ENCODE assay signal across 37 cellular contexts in genomic region chr12:110912263-110912662, GRCh38. TPM values are rescaled to one million over a fixed set of nuclear protein-coding genes. Genes with fewer than 3 reads are reported as not detected.
"Had no signal": no experiment of that assay in that cellular context is flagged by ENCODE, and none has a peak within 500 bp of the region (broad histone marks: within the 10 kb centered on the region; RNA-seq: fewer than 3 reads in every experiment).

No MANE protein-coding gene starts in this region.

- H3K9me3 ChIP-seq: ascending aorta, SJSA1 had no signal

- H3K36me3 Mint-ChIP-seq: activated naive CD4-positive, alpha-beta T cell treated with anti-CD3 and anti-CD28 coated beads, Interleukin-2, amount 50 U/mL, for 24 hours; activated naive CD8-positive, alpha-beta T cell treated with anti-CD3 and anti-CD28 coated beads, Interleukin-2, amount 10 ng/mL, durations not matched to agents 7 days and 5 days had no signal

- H3K27me3 Mint-ChIP-seq: activated naive CD4-positive, alpha-beta T cell treated with anti-CD3 and anti-CD28 coated beads, Interleukin-2, amount 50 U/mL, for 24 hours; activated naive CD8-positive, alpha-beta T cell treated with anti-CD3 and anti-CD28 coated beads, Interleukin-2, amount 10 ng/mL, durations not matched to agents 7 days and 5 days; activated T-cell treated with anti-CD3 and anti-CD28 coated beads, Interleukin-2, amount 50 U/mL, for 24 hours had no signal

- H3K36me3 ChIP-seq: ascending aorta, cardiac muscle cell, SJSA1 had no signal

- H3K4me1 ChIP-seq: ascending aorta had no signal

- H3K27me3 ChIP-seq: ascending aorta, cardiac muscle cell, SJSA1 had no signal

- H3K4me3 Mint-ChIP-seq: activated CD8-positive, alpha-beta T cell treated with anti-CD3 and anti-CD28 coated beads, Interleukin-2, amount 10 ng/mL, durations not matched to agents 7 days and 5 days; activated naive CD4-positive, alpha-beta T cell treated with anti-CD3 and anti-CD28 coated beads, Interleukin-2, amount 50 U/mL, for 24 hours; activated naive CD8-positive, alpha-beta T cell treated with anti-CD3 and anti-CD28 coated beads, Interleukin-2, amount 10 ng/mL, durations not matched to agents 7 days and 5 days; activated T-cell treated with anti-CD3 and anti-CD28 coated beads, Interleukin-2, amount 50 U/mL, for 24 hours; central memory CD8-positive, alpha-beta T cell had no signal

- H3K9me3 Mint-ChIP-seq: activated naive CD4-positive, alpha-beta T cell treated with anti-CD3 and anti-CD28 coated beads, Interleukin-2, amount 50 U/mL, for 24 hours; activated naive CD8-positive, alpha-beta T cell treated with anti-CD3 and anti-CD28 coated beads, Interleukin-2, amount 10 ng/mL, durations not matched to agents 7 days and 5 days; activated T-cell treated with anti-CD3 and anti-CD28 coated beads, Interleukin-2, amount 50 U/mL, for 24 hours; activated T-helper 2 cell treated with anti-CD3 and anti-CD28 coated beads, Interferon-gamma antibody, Interleukin-2, Interleukin-4, amounts not matched to agents 10 μg/mL and 5 μg/mL and 100 μg/mL, durations not matched to agents 14 hours and 24 hours and 36 hours; central memory CD8-positive, alpha-beta T cell had no signal

- ATAC-seq: activated CD8-positive, alpha-beta T cell treated with anti-CD3 and anti-CD28 coated beads, Interleukin-2, amount 10 ng/mL, durations not matched to agents 7 days and 5 days; K562; Panc1; SK-N-SH treated with all-trans-retinoic acid at 6 μM for 48 hours had no signal

- H3K27ac ChIP-seq: ascending aorta, cardiac muscle cell, SJSA1, VCaP had no signal

- H3K4me3 ChIP-seq: ascending aorta, cardiac muscle cell, K562, SJSA1 had no signal

- H3K27ac Mint-ChIP-seq: activated CD8-positive, alpha-beta T cell treated with anti-CD3 and anti-CD28 coated beads, Interleukin-2, amount 10 ng/mL, durations not matched to agents 7 days and 5 days; activated naive CD4-positive, alpha-beta T cell treated with anti-CD3 and anti-CD28 coated beads, Interleukin-2, amount 50 U/mL, for 24 hours; activated naive CD8-positive, alpha-beta T cell treated with anti-CD3 and anti-CD28 coated beads, Interleukin-2, amount 10 ng/mL, durations not matched to agents 7 days and 5 days; activated T-cell treated with anti-CD3 and anti-CD28 coated beads, Interleukin-2, amount 50 U/mL, for 24 hours; activated T-helper 2 cell treated with anti-CD3 and anti-CD28 coated beads, Interferon-gamma antibody, Interleukin-2, Interleukin-4, amounts not matched to agents 10 μg/mL and 5 μg/mL and 100 μg/mL, durations not matched to agents 14 hours and 24 hours and 36 hours had no signal

- DNase-seq: activated CD4-positive, alpha-beta T cell treated with anti-CD3 and anti-CD28 coated beads for 1 hour; activated CD4-positive, alpha-beta T cell treated with anti-CD3 and anti-CD28 coated beads for 48 hours; activated CD4-positive, CD25-positive, alpha-beta regulatory T cell; activated CD8-positive, alpha-beta T cell treated with anti-CD3 and anti-CD28 coated beads, Interleukin-2, amount 10 ng/mL, durations not matched to agents 7 days and 5 days; activated gamma-delta T cell; activated naive CD4-positive, alpha-beta T cell treated with Interleukin-2 at 50 U/mL for 16 hours; activated naive CD8-positive, alpha-beta T cell treated with anti-CD3 and anti-CD28 coated beads, Interleukin-2, amount 10 ng/mL, durations not matched to agents 7 days and 5 days; activated T-cell treated with anti-CD3 and anti-CD28 coated beads, Interleukin-2, amount 50 U/mL, for 24 hours; amygdala; NCI-H1048; NCI-H1105 treated with DMSO at 0.1 percent for 48 hours; NCI-H1436; NCI-H1694; NCI-H1930; NCI-H2081 treated with DMSO at 0.1 percent for 48 hours; NCI-H2171; NCI-H510A; NCI-H526; NCI-H748 treated with DMSO at 0.1 percent for 48 hours; NK-92 treated with Interleukin-12 subunit alpha and Interleukin-12 subunit beta, amount 100 ng/mL, for 24 hours; SHP77; SW 1271; T-helper 1 cell; T-helper 2 cell; T-helper 9 cell had no signal

- H3K4me1 Mint-ChIP-seq: activated naive CD4-positive, alpha-beta T cell treated with anti-CD3 and anti-CD28 coated beads, Interleukin-2, amount 50 U/mL, for 24 hours; central memory CD8-positive, alpha-beta T cell had no signal

RNA-seq across cellular contexts. Expression of gene MYL2, which starts 8.1 kb away (rescaled TPM):
- total RNA-seq: activated CD8-positive, alpha-beta T cell treated with anti-CD3 and anti-CD28 coated beads, Interleukin-2, amount 10 ng/mL, durations not matched to agents 7 days and 5 days; activated naive CD8-positive, alpha-beta T cell treated with anti-CD3 and anti-CD28 coated beads, Interleukin-2, amount 10 ng/mL, durations not matched to agents 7 days and 5 days; activated T-helper 2 cell treated with anti-CD3 and anti-CD28 coated beads, Interferon-gamma antibody, Interleukin-2, Interleukin-4, amounts not matched to agents 10 μg/mL and 5 μg/mL and 100 μg/mL, durations not matched to agents 14 hours and 24 hours and 36 hours; ascending aorta; K562; M059J; RPMI7951; SJSA1 had no signal
